ENCODE assay signal across 7 cellular contexts in the genomic region with DNA sequence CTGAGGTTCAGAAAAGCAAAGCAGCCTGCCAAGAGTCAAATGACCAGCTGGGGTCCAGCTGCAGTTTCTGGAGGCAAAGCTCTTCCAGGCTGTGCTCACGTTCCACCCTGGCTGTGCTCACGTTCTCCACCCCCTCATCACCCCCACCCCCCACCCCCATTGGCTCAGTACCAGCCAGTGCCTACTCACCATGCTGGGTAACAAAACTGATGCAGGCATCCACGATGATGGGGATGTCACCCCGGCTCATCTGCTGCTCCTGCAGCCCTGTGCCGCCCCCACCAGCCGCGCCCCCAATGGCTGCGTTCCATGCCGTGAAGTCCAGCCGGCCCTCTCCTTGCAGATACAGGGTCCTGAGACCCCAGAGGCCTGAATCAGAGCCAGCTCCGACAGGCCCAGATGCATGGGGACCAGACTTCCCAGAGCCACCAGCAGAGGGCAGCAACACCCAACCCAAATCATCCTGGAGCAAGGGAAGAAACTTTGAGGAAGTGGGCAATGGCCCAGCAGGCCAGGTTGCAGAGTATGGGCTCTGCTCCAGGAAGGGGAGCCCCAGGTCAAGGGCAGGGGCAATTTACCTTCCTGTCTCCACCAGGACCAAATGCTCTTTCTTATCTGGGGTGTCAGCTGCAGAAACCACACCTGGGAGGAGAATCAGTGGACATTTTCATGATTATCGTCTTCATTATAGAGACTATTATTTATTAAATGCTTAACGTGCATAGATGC. TPM values are rescaled to one million over a fixed set of nuclear protein-coding genes. Genes with fewer than 3 reads are reported as not detected.
DNase-seq lines count a peak whose midpoint lies in the region; ATAC-seq and TF ChIP-seq lines count a peak whose summit lies in the region.

No MANE protein-coding gene starts in this region.

- H3K4me1 Mint-ChIP-seq in T-cell, result peaks cover 5% of the 10 kb centered on the region in 3 donors

- H3K9me3 Mint-ChIP-seq in T-cell, result no peaks in the 10 kb centered on the region

- H3K36me3 Mint-ChIP-seq in T-cell, result no peaks in the 10 kb centered on the region

- H2AFZ ChIP-seq in smooth muscle cell (ENCODE audit: low read depth), result no peak overlapping the region

- H3K27me3 Mint-ChIP-seq in T-cell, result no peaks in the 10 kb centered on the region

- ATAC-seq in T-cell (replicated peaks in 1 of 4), result peak; percentile 73 to 88 (median 83)

- H3K36me3 ChIP-seq in adipocyte (ENCODE audit: control insufficient read depth, insufficient read depth, low read length, severe bottlenecking), result no peaks in the 10 kb centered on the region
- H3K36me3 ChIP-seq in right atrium auricular region, result peaks cover 5% of the 10 kb centered on the region
- H3K36me3 ChIP-seq in smooth muscle cell (ENCODE audit: low read depth), result no peaks in the 10 kb centered on the region

- H3K9ac ChIP-seq in adipocyte (ENCODE audit: low read length), result no peak overlapping the region
- no peak overlapping the region for H3K9ac ChIP-seq in smooth muscle cell (ENCODE audit: low read depth)

- H3K27ac Mint-ChIP-seq in T-cell, result peak overlapping the region in 1 of 2 donors; percentile 28

- CTCF ChIA-PET in T-cell (lab: Charles Lee), result interaction anchor here (0.6 to 1.8 kb wide), 12 partner anchors 11 to 553 kb away, joined by 3 to 9 read pairs (median 3); partner anchors contain the start of genes FCHSD1 (in 1 of the 2) and PCDH1 (in 1 of the 2)

- no peak overlapping the region for H3K4me3 ChIP-seq in GM12864 (ENCODE audit: low read depth, low read length)
- H3K4me3 ChIP-seq in adipocyte (ENCODE audit: low read length), result no peak overlapping the region
- H3K4me3 ChIP-seq in right atrium auricular region, result no peak overlapping the region
- H3K4me3 ChIP-seq in smooth muscle cell, result no peak overlapping the region

- H3K9me3 ChIP-seq in adipocyte (ENCODE audit: control insufficient read depth, low read length) (no peaks in the 10 kb centered on the region), right atrium auricular region (no peaks in the 10 kb centered on the region), smooth muscle cell (replicated peaks; ENCODE audit: low read depth) (no peaks in the 10 kb centered on the region)

- no peak overlapping the region for H3K4me3 Mint-ChIP-seq in T-cell

- H3K27ac ChIP-seq in right atrium auricular region, result no peak overlapping the region
- no peak overlapping the region for H3K27ac ChIP-seq in smooth muscle cell (ENCODE audit: low read depth)

- no peak overlapping the region for H3K4me2 ChIP-seq in smooth muscle cell

- TF ChIP-seq CTCF in GM12864 (IDR thresholded peaks at IDR 0.05; ENCODE audit: low read depth, low read length, missing control alignments) (peak; percentile 97), right atrium auricular region (IDR thresholded peaks at IDR 0.05) (peak; percentile 85 to 91), smooth muscle cell (IDR thresholded peaks at IDR 0.05; ENCODE audit: borderline replicate concordance, insufficient read depth, poor library complexity, severe bottlenecking) (peak; percentile 93)

- no peaks in the 10 kb centered on the region for H3K79me2 ChIP-seq in smooth muscle cell (ENCODE audit: low read depth)

- H3K4me1 ChIP-seq in adipocyte (ENCODE audit: control insufficient read depth, insufficient read depth, low read length) (no peaks in the 10 kb centered on the region), right atrium auricular region (peaks cover 0 to 5% of the 10 kb centered on the region in 2 donors), smooth muscle cell (ENCODE audit: low read depth) (no peaks in the 10 kb centered on the region)

- DNase-seq in GM12864 (ENCODE audit: low read depth) (peak; percentile 36), H4 (ENCODE audit: low spot score) (peak; percentile 47), LoVo (ENCODE audit: low spot score) (peak; percentile 70), T-cell (peak; percentile 19 to 81 (median 60)), adipocyte (ENCODE audit: low read depth) (peak; percentile 83), right atrium auricular region (ENCODE audit: low spot score) (peak; percentile 73), smooth muscle cell (lab: John Stamatoyannopoulos, UW; ENCODE audit: unreplicated experiment) (peak; percentile 37)

- H4K20me1 ChIP-seq in smooth muscle cell (ENCODE audit: low read depth), result no peaks in the 10 kb centered on the region

- H3K27me3 ChIP-seq in adipocyte (replicated peaks; ENCODE audit: control insufficient read depth, insufficient read depth, low read length) (no peaks in the 10 kb centered on the region), right atrium auricular region (no peaks in the 10 kb centered on the region), smooth muscle cell (ENCODE audit: low read depth) (no peaks in the 10 kb centered on the region)

- WGBS in smooth muscle cell (ENCODE audit: low lambda C conversion rate), result 53% methylated on average over 12 of the region's 13 CpGs

- H3F3A ChIP-seq in smooth muscle cell (ENCODE audit: low read depth), result no peaks in the 10 kb centered on the region

- POLR2A ChIA-PET in T-cell (lab: Charles Lee), result interaction anchor here in 1 of 2 donors (0.6 kb wide), 1 partner anchor 1199 kb away, joined by 3 read pairs; no protein-coding TSS in a partner anchor

RNA-seq across cellular contexts. Expression of gene FCHSD1, which starts 13.7 kb away (rescaled TPM):
- 5.9 and 11.0 TPM in 2 replicates for total RNA-seq in H4 (2014; rRNA removed; shearing (Covaris generic))
- total RNA-seq in T-cell (100 to 1,000 TPM in 3 of 5 donors, 10 to 100 TPM in 2; 68.5 to 103 (median 101) TPM), right atrium auricular region (1 to 10 TPM; 5.1 to 6.4 TPM), smooth muscle cell (15.6 and 16.4 TPM in 2 replicates)
- polyA plus RNA-seq in smooth muscle cell, result 15.7 and 35.8 TPM in 2 replicates

RNA-seq across cellular contexts. Expression of gene ARAP3, which starts 17.1 kb away (rescaled TPM):
- total RNA-seq in H4 (2014; rRNA removed; shearing (Covaris generic)), result 4.4 and 4.8 TPM in 2 replicates
- total RNA-seq in T-cell (10 to 100 TPM in 3 of 5 donors, 1 to 10 TPM in 2; 1.2 to 25.6 (median 20.5) TPM), right atrium auricular region (10 to 100 TPM in 1 of 2 donors, 1 to 10 TPM in 1; 5.6 to 12.5 TPM), smooth muscle cell (4.7 and 9.4 TPM in 2 replicates)
- 11.1 and 12.9 TPM in 2 replicates for polyA plus RNA-seq in smooth muscle cell

RNA-seq across cellular contexts. Expression of gene RELL2, which starts 28.1 kb away (rescaled TPM):
- 4.5 and 8.4 TPM in 2 replicates for total RNA-seq in H4 (2014; rRNA removed; shearing (Covaris generic))
- total RNA-seq in T-cell, result 10 to 100 TPM; 15.3 to 30.7 (median 26.0) TPM
- total RNA-seq in right atrium auricular region, result 1 to 10 TPM in 1 of 2 donors, under 1 TPM in 1; 0.41 to 1.3 TPM
- total RNA-seq in smooth muscle cell, result 2.6 and 4.2 TPM in 2 replicates
- 7.4 and 8.7 TPM in 2 replicates for polyA plus RNA-seq in smooth muscle cell

RNA-seq across cellular contexts. Expression of gene HDAC3, which starts 28.2 kb away (rescaled TPM):
- total RNA-seq in H4 (2014; rRNA removed; shearing (Covaris generic)), result 76.5 and 82.1 TPM in 2 replicates
- total RNA-seq in T-cell, result 10 to 100 TPM; 68.5 to 78.5 (median 73.8) TPM
- total RNA-seq in right atrium auricular region, result 10 to 100 TPM; 21.0 to 22.2 TPM
- 47.4 and 50.2 TPM in 2 replicates for total RNA-seq in smooth muscle cell
- 66.9 and 79.8 TPM in 2 replicates for polyA plus RNA-seq in smooth muscle cell

RNA-seq across cellular contexts. Expression of gene DIAPH1, which starts 46.1 kb away (rescaled TPM):
- 24.3 and 40.7 TPM in 2 replicates for total RNA-seq in H4 (2014; rRNA removed; shearing (Covaris generic))
- 100 to 1,000 TPM; 190 to 271 (median 211) TPM for total RNA-seq in T-cell
- total RNA-seq in right atrium auricular region, result 10 to 100 TPM; 18.7 to 82.7 TPM
- total RNA-seq in smooth muscle cell, result 25.2 and 26.7 TPM in 2 replicates
- 15.4 and 34.7 TPM in 2 replicates for polyA plus RNA-seq in smooth muscle cell
